24 cellular contexts compared by ENCODE assay signal in the genomic region with DNA sequence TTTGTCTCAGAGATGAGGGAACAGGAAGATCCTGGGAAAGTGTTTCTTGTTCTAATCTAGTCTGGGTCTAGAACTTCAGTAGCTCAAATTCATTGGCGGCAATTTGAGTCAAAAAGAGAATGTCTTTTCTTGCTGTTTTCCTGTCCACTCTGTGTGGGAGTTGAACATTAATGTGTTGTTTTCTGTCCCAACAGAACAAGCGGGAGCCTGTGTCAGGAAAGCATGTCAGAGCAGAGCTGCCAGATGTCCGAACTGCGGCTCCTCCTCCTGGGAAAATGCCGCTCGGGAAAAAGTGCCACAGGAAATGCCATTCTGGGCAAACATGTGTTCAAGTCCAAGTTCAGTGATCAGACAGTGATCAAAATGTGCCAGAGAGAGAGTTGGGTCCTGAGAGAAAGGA. TPM values are rescaled to one million over a fixed set of nuclear protein-coding genes. Genes with fewer than 3 reads are reported as not detected.
A peak's percentile ranks its signal among the peaks of the same experiment; 100 is the strongest.
DNase-seq lines count a peak whose midpoint lies in the region; ATAC-seq, FAIRE-seq and TF ChIP-seq lines count a peak whose summit lies in the region.
"Had no signal": no experiment of that assay in that cellular context is flagged by ENCODE, and none has a peak within 500 bp of the region (broad histone marks: within the 10 kb centered on the region; RNA-seq: fewer than 3 reads in every experiment).

No MANE protein-coding gene starts in this region.

- H3K27me3 Mint-ChIP-seq in T-cell: no peaks in the 10 kb centered on the region
- H3K27me3 Mint-ChIP-seq in activated CD4-positive, alpha-beta memory T cell treated with anti-CD3 and anti-CD28 coated beads, Interleukin-2, amount 10 ng/mL, durations not matched to agents 7 days and 5 days: no peaks in the 10 kb centered on the region

- H3K9ac ChIP-seq in endothelial cell of umbilical vein (replicated peaks; ENCODE audit: extremely low read depth, insufficient read depth, low read length) (no peak overlapping the region), HepG2 (ENCODE audit: insufficient read depth, low read depth, low read length) (no peak overlapping the region), skeletal muscle tissue (ENCODE audit: low read depth in 1 of 3, low read length in 3 of 3) (no peak overlapping the region)

- H3K36me3 Mint-ChIP-seq in T-cell: peaks cover 85% of the 10 kb centered on the region
- H3K36me3 Mint-ChIP-seq in activated CD4-positive, alpha-beta memory T cell treated with anti-CD3 and anti-CD28 coated beads, Interleukin-2, amount 10 ng/mL, durations not matched to agents 7 days and 5 days (ENCODE audit: low read depth): peaks cover 88% of the 10 kb centered on the region

- TF ChIP-seq CTCF in endothelial cell of umbilical vein (IDR thresholded peaks at IDR 0.05; ENCODE audit: extremely low read depth in 1 of 2, insufficient read depth in 1 of 2, low read depth in 1 of 2, low read length in 2 of 2) (no peak), HepG2 (CRISPR knock-in tag; IDR thresholded peaks at IDR 0.05) (no peak)

- H3K4me3 ChIP-seq in endothelial cell of umbilical vein (replicated peaks in 1 of 3; ENCODE audit: insufficient read depth in 1 of 3, low read depth in 1 of 3, low read length in 3 of 3) (peak overlapping the region in 2 of 3 experiments; percentile 30 to 77), HepG2 (replicated peaks in 1 of 3; ENCODE audit: insufficient read depth in 1 of 3, low read depth in 2 of 3, low read length in 3 of 3) (no peak overlapping the region), skeletal muscle tissue (ENCODE audit: low read length in 3 of 3) (peak overlapping the region in 2 of 3 donors; percentile 11 to 55)
- no peak overlapping the region for H3K4me3 ChIP-seq in effector memory CD4-positive, alpha-beta T cell (ENCODE audit: insufficient read depth, low read depth, low read length, poor library complexity, severe bottlenecking)
- H3K4me3 ChIP-seq: GM23338, mucosa of descending colon had no signal

- POLR2A ChIA-PET in T-cell (lab: Charles Lee): no interaction called here
- POLR2A ChIA-PET in endothelial cell of umbilical vein (lab: Charles Lee): interaction anchor here (1.0 kb wide), 2 partner anchors 15 to 100 kb away, joined by 3 read pairs; a partner anchor contains a TSS
- POLR2A ChIA-PET in HepG2 (lab: Yijun Ruan, JAX): no interaction called here
- POLR2A ChIA-PET in activated CD4-positive, alpha-beta memory T cell treated with anti-CD3 and anti-CD28 coated beads, Interleukin-2, amount 10 ng/mL, durations not matched to agents 7 days and 5 days (lab: Charles Lee): interaction anchor here (0.6 to 1.5 kb wide), 2 partner anchors 14 to 163 kb away, joined by 3 to 4 read pairs; no protein-coding TSS in a partner anchor

- no peak for TF ChIP-seq RAD21 in HepG2 (CRISPR knock-in tag; IDR thresholded peaks at IDR 0.05)

- peak overlapping the region; percentile 53 for H3K27ac ChIP-seq in endothelial cell of umbilical vein (ENCODE audit: insufficient read depth, low read depth, low read length)
- H3K27ac ChIP-seq in HepG2 (ENCODE audit: extremely low read length, insufficient read depth, low read length): no peak overlapping the region
- H3K27ac ChIP-seq in skeletal muscle tissue (ENCODE audit: low read depth, low read length): peak overlapping the region; percentile 23
- no peak overlapping the region for H3K27ac ChIP-seq in effector memory CD4-positive, alpha-beta T cell (ENCODE audit: insufficient read depth, low read length, poor library complexity, severe bottlenecking)

- H3K9me1 ChIP-seq in endothelial cell of umbilical vein (replicated peaks; ENCODE audit: control insufficient read depth, extremely low read depth, insufficient read depth, low read length): no peaks in the 10 kb centered on the region

- ATAC-seq in T-cell (replicated peaks in 1 of 4) (no peak), HepG2 (no peak)
- ATAC-seq: GM23338; mucosa of descending colon; stimulated activated naive B cell treated with anti-CD40 and anti-IgM and Interleukin-4, amounts not matched to agents 10 μg/mL and 1 μg/mL and 100 μg/mL, for 72 hours had no signal

- peak overlapping the region in 2 of 3 donors; percentile 23 to 77 for H3K4me3 Mint-ChIP-seq in T-cell
- no peak overlapping the region for H3K4me3 Mint-ChIP-seq in activated CD4-positive, alpha-beta memory T cell treated with anti-CD3 and anti-CD28 coated beads, Interleukin-2, amount 10 ng/mL, durations not matched to agents 7 days and 5 days
- H3K4me3 Mint-ChIP-seq: GM23338; stimulated activated naive B cell treated with anti-CD40 and anti-IgM and Interleukin-4, amounts not matched to agents 10 μg/mL and 1 μg/mL and 100 μg/mL, for 72 hours had no signal

- H3K79me2 ChIP-seq in endothelial cell of umbilical vein (ENCODE audit: control insufficient read depth, insufficient read depth, low read length) (peaks cover 35% of the 10 kb centered on the region), HepG2 (ENCODE audit: insufficient read depth, low read length) (no peaks in the 10 kb centered on the region)

- no TSS peak for BruUV-seq in endothelial cell of umbilical vein (replicated peaks; lab: Mats Ljungman, UMichigan)
- no TSS peak for BruUV-seq in HepG2 (replicated peaks; lab: Mats Ljungman, UMichigan)

- TF ChIP-seq EP300 in HepG2 (IDR thresholded peaks at IDR 0.05; ENCODE audit: low read depth in 2 of 2, low read length in 2 of 2): no peak
- no peak for TF ChIP-seq EP300 in HepG2 (CRISPR knock-in tag; IDR thresholded peaks at IDR 0.05; ENCODE audit: borderline replicate concordance)

- DNase-seq in T-cell (no peak), endothelial cell of umbilical vein (ENCODE audit: low read depth, low spot score) (peak; percentile 93), HepG2 (ENCODE audit: low spot score) (no peak), NCI-H1092 (lab: John Stamatoyannopoulos, UW) (no peak)
- no peak for DNase-seq in activated CD4-positive, alpha-beta memory T cell treated with anti-CD3 and anti-CD28 coated beads, Interleukin-2, amount 10 ng/mL, durations not matched to agents 7 days and 5 days
- DNase-seq in effector memory CD4-positive, alpha-beta T cell: no peak
- DNase-seq: activated CD4-positive, alpha-beta T cell treated with anti-CD3 and anti-CD28 coated beads for 48 hours; activated CD8-positive, alpha-beta memory T cell treated with anti-CD3 and anti-CD28 coated beads, Interleukin-2, amount 50 U/mL, for 4 hours; activated effector memory CD4-positive, alpha-beta T cell treated with Interleukin-2 at 50 U/mL for 16 hours; amniotic stem cell; effector CD8-positive, alpha-beta T cell; hypothalamus; mucosa of descending colon; NCI-H1105 treated with DMSO at 0.1 percent for 48 hours; NCI-H2107; NCI-H524; RPMI8226; stimulated activated naive B cell treated with anti-CD40 and anti-IgM and Interleukin-4, amounts not matched to agents 10 μg/mL and 1 μg/mL and 100 μg/mL, for 72 hours; trophoblast cell had no signal

- FAIRE-seq in endothelial cell of umbilical vein (lab: Jason Lieb, UNC) (peak; percentile 90), HepG2 (lab: Jason Lieb, UNC) (no peak)
- FAIRE-seq: D721Med, GM19239 had no signal

- dilution Hi-C loops in endothelial cell of umbilical vein (cut with MboI; ENCODE audit: extremely low pct_ligation_motif_present, low sequenced_read_pairs): no loop called here

- TF ChIP-seq POLR2A in endothelial cell of umbilical vein (IDR thresholded peaks at IDR 0.05; ENCODE audit: low read depth, low read length) (no peak), HepG2 (IDR thresholded peaks at IDR 0.05; ENCODE audit: insufficient read depth in 1 of 2, low read depth in 2 of 2, low read length in 2 of 2) (no peak)

- H3K36me3 ChIP-seq in endothelial cell of umbilical vein (ENCODE audit: control insufficient read depth in 2 of 2, extremely low read depth in 1 of 2, insufficient read depth in 2 of 2, low read length in 2 of 2) (peaks cover 16 to 23% of the 10 kb centered on the region in 2 experiments), HepG2 (replicated peaks in 1 of 2; ENCODE audit: control insufficient read depth in 1 of 2, insufficient read depth in 2 of 2, low read length in 2 of 2) (no peaks in the 10 kb centered on the region), skeletal muscle tissue (ENCODE audit: control insufficient read depth in 3 of 3, insufficient read depth in 3 of 3, low read length in 3 of 3) (peaks cover 0 to 3% (median 2%) of the 10 kb centered on the region in 3 donors)
- H3K36me3 ChIP-seq in effector memory CD4-positive, alpha-beta T cell (ENCODE audit: control insufficient read depth, insufficient read depth, low read length): peaks cover 28% of the 10 kb centered on the region

- H3K4me1 Mint-ChIP-seq in T-cell: peaks cover 81 to 92% (median 88%) of the 10 kb centered on the region in 3 donors
- peaks cover 64% of the 10 kb centered on the region for H3K4me1 Mint-ChIP-seq in activated CD4-positive, alpha-beta memory T cell treated with anti-CD3 and anti-CD28 coated beads, Interleukin-2, amount 10 ng/mL, durations not matched to agents 7 days and 5 days
- H3K4me1 Mint-ChIP-seq: GM23338; stimulated activated naive B cell treated with anti-CD40 and anti-IgM and Interleukin-4, amounts not matched to agents 10 μg/mL and 1 μg/mL and 100 μg/mL, for 72 hours had no signal

- peak overlapping the region; percentile 77 for H3K4me2 ChIP-seq in endothelial cell of umbilical vein (ENCODE audit: insufficient read depth, low read length)
- H3K4me2 ChIP-seq in HepG2 (ENCODE audit: low read depth, low read length): no peak overlapping the region
- H3K4me2 ChIP-seq: GM23338 had no signal

- H2AFZ ChIP-seq in endothelial cell of umbilical vein (ENCODE audit: low read depth, low read length) (peak overlapping the region; percentile 84), HepG2 (ENCODE audit: low read length) (no peak overlapping the region)

- H3K4me1 ChIP-seq in endothelial cell of umbilical vein (ENCODE audit: control insufficient read depth, extremely low read depth, insufficient read depth, low read length) (peaks cover 22% of the 10 kb centered on the region), HepG2 (ENCODE audit: insufficient read depth, low read length) (no peaks in the 10 kb centered on the region), skeletal muscle tissue (ENCODE audit: control insufficient read depth in 3 of 3, insufficient read depth in 3 of 3, low read length in 3 of 3) (peaks cover 0 to 5% (median 2%) of the 10 kb centered on the region in 3 donors)
- peaks cover 48% of the 10 kb centered on the region for H3K4me1 ChIP-seq in effector memory CD4-positive, alpha-beta T cell (ENCODE audit: control insufficient read depth, insufficient read depth, low read length, poor library complexity, severe bottlenecking)

- no peaks in the 10 kb centered on the region for H3K27me3 ChIP-seq in endothelial cell of umbilical vein (ENCODE audit: control insufficient read depth in 2 of 2, insufficient read depth in 2 of 2, low read length in 2 of 2)
- H3K27me3 ChIP-seq in HepG2 (ENCODE audit: control insufficient read depth in 1 of 2, insufficient read depth in 2 of 2, low read length in 2 of 2): peaks cover 0 to 20% of the 10 kb centered on the region in 2 experiments; a peak in 3 of 5 replicates
- H3K27me3 ChIP-seq in skeletal muscle tissue (ENCODE audit: control insufficient read depth in 3 of 3, insufficient read depth in 3 of 3, low read length in 3 of 3): no peaks in the 10 kb centered on the region
- no peaks in the 10 kb centered on the region for H3K27me3 ChIP-seq in effector memory CD4-positive, alpha-beta T cell (replicated peaks; ENCODE audit: control insufficient read depth, insufficient read depth, low read length, poor library complexity, severe bottlenecking)

- in situ Hi-C loops in HepG2 (cut with HindIII; ENCODE audit: extremely low pct_ligation_motif_present, low pct_unique_long_range_greater_than_20kb): no loop called here

- intact Hi-C loops in endothelial cell of umbilical vein (cut with micrococcal nuclease) (loop anchor here (1.0 to 5.0 kb wide), 7 partner anchors 16 to 289 kb away; a partner anchor contains a TSS), HepG2 (cut with micrococcal nuclease; ENCODE audit: unreplicated experiment) (no loop called here)

- H3K27ac Mint-ChIP-seq in T-cell: peak overlapping the region; percentile 80 to 81
- no peak overlapping the region for H3K27ac Mint-ChIP-seq in activated CD4-positive, alpha-beta memory T cell treated with anti-CD3 and anti-CD28 coated beads, Interleukin-2, amount 10 ng/mL, durations not matched to agents 7 days and 5 days
- H3K27ac Mint-ChIP-seq: GM23338; stimulated activated naive B cell treated with anti-CD40 and anti-IgM and Interleukin-4, amounts not matched to agents 10 μg/mL and 1 μg/mL and 100 μg/mL, for 72 hours had no signal

- H4K20me1 ChIP-seq in endothelial cell of umbilical vein (replicated peaks; ENCODE audit: control insufficient read depth, extremely low read depth, insufficient read depth, low read length) (no peaks in the 10 kb centered on the region), HepG2 (ENCODE audit: insufficient read depth, low read length) (no peaks in the 10 kb centered on the region)

- H3K9me3 ChIP-seq in endothelial cell of umbilical vein (replicated peaks; ENCODE audit: control insufficient read depth, insufficient read depth, low read length): no peaks in the 10 kb centered on the region
- H3K9me3 ChIP-seq in HepG2 (ENCODE audit: low read length): no peaks in the 10 kb centered on the region
- peaks cover 0 to 2% (median 2%) of the 10 kb centered on the region in 3 donors for H3K9me3 ChIP-seq in skeletal muscle tissue (ENCODE audit: control insufficient read depth in 3 of 3, low read length in 3 of 3)
- H3K9me3 ChIP-seq in effector memory CD4-positive, alpha-beta T cell (ENCODE audit: control insufficient read depth, low read length): peaks cover 10% of the 10 kb centered on the region

- CTCF ChIA-PET in T-cell (lab: Charles Lee) (no interaction called here), endothelial cell of umbilical vein (lab: Charles Lee) (interaction anchor here (0.9 to 2.8 kb wide), 3 partner anchors 9 to 18 kb away, joined by 3 to 9 read pairs (median 4); no protein-coding TSS in a partner anchor), HepG2 (lab: Yijun Ruan, JAX; ENCODE audit: low intra/inter-chr PET ratio, low total read pairs) (no interaction called here)
- CTCF ChIA-PET in activated CD4-positive, alpha-beta memory T cell treated with anti-CD3 and anti-CD28 coated beads, Interleukin-2, amount 10 ng/mL, durations not matched to agents 7 days and 5 days (lab: Charles Lee): interaction anchor here (1.2 kb wide), 1 partner anchor 11 kb away, joined by 4 read pairs; no protein-coding TSS in a partner anchor

- WGBS in HepG2 (ENCODE audit: low lambda C conversion rate): under 1% methylated on average over 6 of the region's 6 CpGs

- peaks cover 11 to 18% (median 18%) of the 10 kb centered on the region in 3 donors for H3K9me3 Mint-ChIP-seq in T-cell
- H3K9me3 Mint-ChIP-seq in activated CD4-positive, alpha-beta memory T cell treated with anti-CD3 and anti-CD28 coated beads, Interleukin-2, amount 10 ng/mL, durations not matched to agents 7 days and 5 days: peaks cover 19% of the 10 kb centered on the region

RNA-seq across cellular contexts. Expression of a gene that starts 16.0 kb away (rescaled TPM):
- total RNA-seq in T-cell: 10 to 100 TPM; 17.8 to 54.6 (median 50.1) TPM
- 67.5 and 71.8 TPM in 2 replicates for total RNA-seq in endothelial cell of umbilical vein
- polyA plus RNA-seq in endothelial cell of umbilical vein: 25.3 and 32.2 TPM in 2 replicates
- 36.2 and 42.4 TPM in 2 replicates for polyA plus RNA-seq in endothelial cell of umbilical vein (2011; cell fraction: cytosol; rRNA removed)
- 51.4 and 53.1 TPM in 2 replicates for polyA plus RNA-seq in endothelial cell of umbilical vein (2011; cell fraction: nucleus; rRNA removed)
- 23.3 and 30.6 TPM in 2 replicates for polyA plus RNA-seq in endothelial cell of umbilical vein (2012)
- polyA minus RNA-seq in endothelial cell of umbilical vein: 61.1 and 65.6 TPM in 2 replicates
- polyA minus RNA-seq in endothelial cell of umbilical vein (2011; cell fraction: cytosol; rRNA and poly(A)+ RNA removed): not detected
- polyA minus RNA-seq in endothelial cell of umbilical vein (2011; cell fraction: nucleus; rRNA and poly(A)+ RNA removed): 31.7 and 33.7 TPM in 2 replicates
- total RNA-seq in HepG2 (2016; rRNA removed; fragmentation: Illumina TruSeq; extraction: Trizol): not detected in 2 replicates
- not detected in 2 replicates for total RNA-seq in HepG2 (2016; cell fraction: cytosol; rRNA removed; fragmentation: Illumina TruSeq; extraction: Trizol; ENCODE audit: low read depth)
- not detected in 2 replicates for total RNA-seq in HepG2 (2016; cell fraction: insoluble cytoplasmic fraction; rRNA removed; fragmentation: Illumina TruSeq; extraction: Trizol)
- not detected in 2 replicates for total RNA-seq in HepG2 (2016; cell fraction: membrane; rRNA removed; fragmentation: Illumina TruSeq; extraction: Trizol)
- not detected in 2 replicates for total RNA-seq in HepG2 (2016; cell fraction: nucleus; rRNA removed; fragmentation: Illumina TruSeq; extraction: Trizol)
- not detected in 2 replicates for polyA plus RNA-seq in HepG2 (2011; rRNA removed)
- not detected in 2 replicates for polyA plus RNA-seq in HepG2 (2011; cell fraction: cytosol; rRNA removed)
- polyA plus RNA-seq in HepG2 (2011; cell fraction: nucleus; rRNA removed): not detected in 2 replicates
- not detected in 2 replicates for polyA plus RNA-seq in HepG2 (2012)
- not detected in 2 replicates for polyA plus RNA-seq in HepG2 (2016; cell fraction: cytosol; fragmentation: Illumina TruSeq; extraction: Trizol; ENCODE audit: low read depth)
- polyA plus RNA-seq in HepG2 (2016; cell fraction: insoluble cytoplasmic fraction; fragmentation: Illumina TruSeq; extraction: Trizol; ENCODE audit: low read depth): not detected in 2 replicates
- polyA plus RNA-seq in HepG2 (2016; cell fraction: membrane; fragmentation: Illumina TruSeq; extraction: Trizol; ENCODE audit: low read depth): not detected in 2 replicates
- not detected in 2 replicates for polyA plus RNA-seq in HepG2 (2016; cell fraction: nucleus; fragmentation: Illumina TruSeq; extraction: Trizol; ENCODE audit: insufficient read depth, low read depth)
- polyA minus RNA-seq in HepG2 (2011; rRNA and poly(A)+ RNA removed; ENCODE audit: low replicate concordance): not detected in 2 replicates
- not detected in 2 replicates for polyA minus RNA-seq in HepG2 (2011; cell fraction: cytosol; rRNA and poly(A)+ RNA removed)
- polyA minus RNA-seq in HepG2 (2011; cell fraction: nucleus; rRNA and poly(A)+ RNA removed): not detected in 2 replicates
- 12.0 TPM for total RNA-seq in skeletal muscle tissue
- 10 to 100 TPM; 25.1 to 26.4 TPM for total RNA-seq in activated CD4-positive, alpha-beta memory T cell treated with anti-CD3 and anti-CD28 coated beads, Interleukin-2, amount 10 ng/mL, durations not matched to agents 7 days and 5 days
- total RNA-seq: GM23338, LHCN-M2 had no signal

RNA-seq across cellular contexts. Expression of a gene that starts 48.2 kb away (rescaled TPM):
- total RNA-seq in T-cell (100 to 1,000 TPM in 3 of 5 donors, 10 to 100 TPM in 2; 76.8 to 430 (median 392) TPM), endothelial cell of umbilical vein (42.4 and 51.1 TPM in 2 replicates), HepG2 (2016; rRNA removed; fragmentation: Illumina TruSeq; extraction: Trizol) (not detected in 2 replicates), skeletal muscle tissue (4.2 TPM)
- polyA plus RNA-seq in endothelial cell of umbilical vein (37.9 and 43.4 TPM in 2 replicates), HepG2 (2011; rRNA removed) (not detected in 2 replicates)
- 73.8 and 77.7 TPM in 2 replicates for polyA plus RNA-seq in endothelial cell of umbilical vein (2011; cell fraction: cytosol; rRNA removed)
- polyA plus RNA-seq in endothelial cell of umbilical vein (2011; cell fraction: nucleus; rRNA removed): 36.5 and 39.7 TPM in 2 replicates
- 41.9 and 44.3 TPM in 2 replicates for polyA plus RNA-seq in endothelial cell of umbilical vein (2012)
- polyA minus RNA-seq in endothelial cell of umbilical vein: 36.6 and 38.7 TPM in 2 replicates
- not detected for polyA minus RNA-seq in endothelial cell of umbilical vein (2011; cell fraction: cytosol; rRNA and poly(A)+ RNA removed)
- 9.5 and 14.5 TPM in 2 replicates for polyA minus RNA-seq in endothelial cell of umbilical vein (2011; cell fraction: nucleus; rRNA and poly(A)+ RNA removed)
- not detected in 2 replicates for total RNA-seq in HepG2 (2016; cell fraction: cytosol; rRNA removed; fragmentation: Illumina TruSeq; extraction: Trizol; ENCODE audit: low read depth)
- total RNA-seq in HepG2 (2016; cell fraction: insoluble cytoplasmic fraction; rRNA removed; fragmentation: Illumina TruSeq; extraction: Trizol): not detected in 2 replicates
- not detected in 2 replicates for total RNA-seq in HepG2 (2016; cell fraction: membrane; rRNA removed; fragmentation: Illumina TruSeq; extraction: Trizol)
- not detected in 2 replicates for total RNA-seq in HepG2 (2016; cell fraction: nucleus; rRNA removed; fragmentation: Illumina TruSeq; extraction: Trizol)
- polyA plus RNA-seq in HepG2 (2011; cell fraction: cytosol; rRNA removed): not detected in 2 replicates
- polyA plus RNA-seq in HepG2 (2011; cell fraction: nucleus; rRNA removed): not detected in 2 replicates
- not detected in 2 replicates for polyA plus RNA-seq in HepG2 (2012)
- not detected in 2 replicates for polyA plus RNA-seq in HepG2 (2016; cell fraction: cytosol; fragmentation: Illumina TruSeq; extraction: Trizol; ENCODE audit: low read depth)
- not detected in 2 replicates for polyA plus RNA-seq in HepG2 (2016; cell fraction: insoluble cytoplasmic fraction; fragmentation: Illumina TruSeq; extraction: Trizol; ENCODE audit: low read depth)
- polyA plus RNA-seq in HepG2 (2016; cell fraction: membrane; fragmentation: Illumina TruSeq; extraction: Trizol; ENCODE audit: low read depth): not detected in 2 replicates
- not detected in 2 replicates for polyA plus RNA-seq in HepG2 (2016; cell fraction: nucleus; fragmentation: Illumina TruSeq; extraction: Trizol; ENCODE audit: insufficient read depth, low read depth)
- polyA minus RNA-seq in HepG2 (2011; rRNA and poly(A)+ RNA removed; ENCODE audit: low replicate concordance): not detected in 2 replicates
- polyA minus RNA-seq in HepG2 (2011; cell fraction: cytosol; rRNA and poly(A)+ RNA removed): not detected in 2 replicates
- polyA minus RNA-seq in HepG2 (2011; cell fraction: nucleus; rRNA and poly(A)+ RNA removed): not detected in 2 replicates
- total RNA-seq in activated CD4-positive, alpha-beta memory T cell treated with anti-CD3 and anti-CD28 coated beads, Interleukin-2, amount 10 ng/mL, durations not matched to agents 7 days and 5 days: 100 to 1,000 TPM; 169 to 171 TPM
- total RNA-seq: GM23338, LHCN-M2 had no signal
- polyA plus RNA-seq: GM23338 had no signal

Comparison
In these comparisons a context has a peak if more than half of its experiments do, and no peak if none do; other contexts are left out.
1. H3K27ac ChIP-seq: peak in endothelial cell of umbilical vein (single experiment) and skeletal muscle tissue (single experiment); none in HepG2 (single experiment) and effector memory CD4-positive, alpha-beta T cell (single experiment).
2. H3K4me3 ChIP-seq: peak in endothelial cell of umbilical vein (2 of 3) and skeletal muscle tissue (2 of 3); none in HepG2 (0 of 3) and effector memory CD4-positive, alpha-beta T cell (single experiment).
3. RNA of a gene that starts 16.0 kb away (total RNA-seq): 67.5 to 71.8 TPM in endothelial cell of umbilical vein, 17.8 to 54.6 TPM in T-cell, 25.1 to 26.4 TPM in activated CD4-positive, alpha-beta memory T cell treated with anti-CD3 and anti-CD28 coated beads, Interleukin-2, amount 10 ng/mL, durations not matched to agents 7 days and 5 days and 12.0 TPM in skeletal muscle tissue (single experiment); not detected in HepG2; every median in the first group is over 10 times any median in the second.
4. CTCF ChIA-PET loops: an anchor here in endothelial cell of umbilical vein (0.9 to 2.8 kb wide) and activated CD4-positive, alpha-beta memory T cell treated with anti-CD3 and anti-CD28 coated beads, Interleukin-2, amount 10 ng/mL, durations not matched to agents 7 days and 5 days (1.2 kb wide); none called in T-cell and HepG2.
5. POLR2A ChIA-PET loops: an anchor here in endothelial cell of umbilical vein (1.0 kb wide) and activated CD4-positive, alpha-beta memory T cell treated with anti-CD3 and anti-CD28 coated beads, Interleukin-2, amount 10 ng/mL, durations not matched to agents 7 days and 5 days (0.6 to 1.5 kb wide); none called in T-cell and HepG2.